16 cellular contexts compared by ENCODE assay signal in genomic region chr6:37700266-37700973, GRCh38. TPM values are rescaled to one million over a fixed set of nuclear protein-coding genes. Genes with fewer than 3 reads are reported as not detected.
DNase-seq lines count a peak whose midpoint lies in the region; ATAC-seq and TF ChIP-seq lines count a peak whose summit lies in the region.
"Had no signal": no experiment of that assay in that cellular context is flagged by ENCODE, and none has a peak within 500 bp of the region (broad histone marks: within the 10 kb centered on the region; RNA-seq: fewer than 3 reads in every experiment).

No MANE protein-coding gene starts in this region.

- H3K4me2 ChIP-seq in PC-3 (ENCODE audit: low read length) = no peak overlapping the region

- H3K27me3 ChIP-seq in PC-3 (ENCODE audit: low read length) = peaks cover 13% of the 10 kb centered on the region
- H3K27me3 ChIP-seq: right atrium auricular region had no signal

- peaks cover 9% of the 10 kb centered on the region; the same call in 1 of the 2 replicates for H3K4me1 ChIP-seq in PC-3 (ENCODE audit: insufficient read depth, low read length)

- peaks cover 21% of the 10 kb centered on the region for H3K4me1 Mint-ChIP-seq in activated naive CD8-positive, alpha-beta T cell (ENCODE audit: low read depth)
- H3K4me1 Mint-ChIP-seq in activated naive CD8-positive, alpha-beta T cell treated with anti-CD3 and anti-CD28 coated beads for 36 hours = peaks cover 28% of the 10 kb centered on the region
- H3K4me1 Mint-ChIP-seq in endothelial cell (ENCODE audit: unreplicated experiment) (peaks cover 22% of the 10 kb centered on the region), type B pancreatic cell (ENCODE audit: unreplicated experiment) (peaks cover 21% of the 10 kb centered on the region)

- H3K4me3 Mint-ChIP-seq in activated naive CD8-positive, alpha-beta T cell = peak overlapping the region; percentile 96
- no peak overlapping the region for H3K4me3 Mint-ChIP-seq in activated naive CD8-positive, alpha-beta T cell treated with anti-CD3 and anti-CD28 coated beads for 36 hours
- H3K4me3 Mint-ChIP-seq in endothelial cell (ENCODE audit: unreplicated experiment) = peak overlapping the region; percentile 88
- peak overlapping the region; percentile 95 for H3K4me3 Mint-ChIP-seq in type B pancreatic cell

- no peak overlapping the region for H3K27ac Mint-ChIP-seq in activated naive CD8-positive, alpha-beta T cell
- H3K27ac Mint-ChIP-seq in activated naive CD8-positive, alpha-beta T cell treated with anti-CD3 and anti-CD28 coated beads for 36 hours = no peak overlapping the region
- H3K27ac Mint-ChIP-seq in endothelial cell (ENCODE audit: unreplicated experiment) (no peak overlapping the region), type B pancreatic cell (no peak overlapping the region)

- no peak for ATAC-seq in PC-3
- ATAC-seq: left colon, upper lobe of right lung had no signal

- no peak overlapping the region for H3K9ac ChIP-seq in PC-3 (ENCODE audit: low read length)

- TF ChIP-seq CTCF in endothelial cell (IDR thresholded peaks at IDR 0.05; ENCODE audit: unreplicated experiment) (no peak), type B pancreatic cell (conservative IDR thresholded peaks at IDR 0.05) (no peak), PC-3 (conservative IDR thresholded peaks at IDR 0.05; ENCODE audit: low read depth, low read length) (no peak)

- H3K36me3 ChIP-seq in PC-3 (ENCODE audit: low read depth, low read length) = no peaks in the 10 kb centered on the region
- H3K36me3 ChIP-seq: right atrium auricular region, upper lobe of right lung had no signal

- H3K27me3 Mint-ChIP-seq in activated naive CD8-positive, alpha-beta T cell = peaks cover 10% of the 10 kb centered on the region
- H3K27me3 Mint-ChIP-seq in activated naive CD8-positive, alpha-beta T cell treated with anti-CD3 and anti-CD28 coated beads for 36 hours = peaks cover 27% of the 10 kb centered on the region
- H3K27me3 Mint-ChIP-seq in endothelial cell (ENCODE audit: unreplicated experiment) = peaks cover 20% of the 10 kb centered on the region
- peaks cover 49% of the 10 kb centered on the region for H3K27me3 Mint-ChIP-seq in type B pancreatic cell

- H3K9me3 Mint-ChIP-seq in activated naive CD8-positive, alpha-beta T cell (ENCODE audit: low read depth) = no peaks in the 10 kb centered on the region
- H3K9me3 Mint-ChIP-seq in activated naive CD8-positive, alpha-beta T cell treated with anti-CD3 and anti-CD28 coated beads for 36 hours = no peaks in the 10 kb centered on the region
- H3K9me3 Mint-ChIP-seq in endothelial cell (ENCODE audit: unreplicated experiment) (no peaks in the 10 kb centered on the region), type B pancreatic cell (no peaks in the 10 kb centered on the region)

- intact Hi-C loops in PC-3 (cut with micrococcal nuclease) = no loop called here
- intact Hi-C loops in head of caudate nucleus (cut with DNase I) = loop anchor here (10.0 kb wide), 2 partner anchors 84 to 794 kb away; no protein-coding TSS in a partner anchor

- H2AFZ ChIP-seq in PC-3 (ENCODE audit: low read length) = no peak overlapping the region

- H3K4me3 ChIP-seq in PC-3 (ENCODE audit: low read length) = no peak overlapping the region
- H3K4me3 ChIP-seq: right atrium auricular region, upper lobe of right lung had no signal

- no peak overlapping the region for H3K27ac ChIP-seq in PC-3 (ENCODE audit: low read length)
- H3K27ac ChIP-seq: right atrium auricular region, RWPE1, upper lobe of right lung had no signal

- no peaks in the 10 kb centered on the region for H3K79me2 ChIP-seq in PC-3 (ENCODE audit: low read length)

- H4K20me1 ChIP-seq in PC-3 (ENCODE audit: low read length) = no peaks in the 10 kb centered on the region

- no TSS peak for BruUV-seq in PC-3 (replicated peaks; lab: Mats Ljungman, UMichigan)

- POLR2A ChIA-PET in PC-3 (lab: Charles Lee; ENCODE audit: unreplicated experiment) = interaction anchor here (0.5 kb wide), 1 partner anchor 408 kb away, joined by 3 read pairs; no protein-coding TSS in a partner anchor

- no peaks in the 10 kb centered on the region for H3K36me3 Mint-ChIP-seq in activated naive CD8-positive, alpha-beta T cell
- no peaks in the 10 kb centered on the region for H3K36me3 Mint-ChIP-seq in activated naive CD8-positive, alpha-beta T cell treated with anti-CD3 and anti-CD28 coated beads for 36 hours
- H3K36me3 Mint-ChIP-seq in endothelial cell (ENCODE audit: low read depth, unreplicated experiment) (peaks cover 4% of the 10 kb centered on the region), type B pancreatic cell (no peaks in the 10 kb centered on the region)

- H3K9me2 ChIP-seq in PC-3 (replicated peaks; ENCODE audit: low read length) = no peaks in the 10 kb centered on the region

- no peak for DNase-seq in activated naive CD8-positive, alpha-beta T cell treated with anti-CD3 and anti-CD28 coated beads for 36 hours
- peak; percentile 28 for DNase-seq in NCI-H1694 (lab: John Stamatoyannopoulos, UW)
- no peak for DNase-seq in endothelial cell (ENCODE audit: low spot score)
- DNase-seq in type B pancreatic cell (ENCODE audit: extremely low spot score, unreplicated experiment) = no peak
- DNase-seq in PC-3 = no peak
- no peak for DNase-seq in head of caudate nucleus
- DNase-seq: activated CD4-positive, alpha-beta T cell treated with anti-CD3 and anti-CD28 coated beads, Interleukin-2, amount 50 U/mL, for 4 hours; activated naive CD4-positive, alpha-beta T cell treated with anti-CD3 and anti-CD28 coated beads, Interleukin-2, amount 50 U/mL, for 16 hours; cerebellar nuclear complex; left colon; NCI-H1105; NCI-H446; upper lobe of right lung had no signal

- CTCF ChIA-PET in PC-3 (lab: Charles Lee) = interaction anchor here (0.6 kb wide), 1 partner anchor 82 kb away, joined by 3 read pairs; no protein-coding TSS in a partner anchor

- H3K9me3 ChIP-seq in PC-3 (ENCODE audit: low read length) = no peaks in the 10 kb centered on the region
- H3K9me3 ChIP-seq: right atrium auricular region, upper lobe of right lung had no signal

- no peaks in the 10 kb centered on the region for H3F3A ChIP-seq in PC-3 (ENCODE audit: low read length, unreplicated experiment)

RNA-seq across cellular contexts. Expression of gene MDGA1, which starts 2.7 kb away (rescaled TPM):
- total RNA-seq in activated naive CD8-positive, alpha-beta T cell treated with anti-CD3 and anti-CD28 coated beads for 36 hours = 1 to 10 TPM in 1 of 2 experiments, under 1 TPM in 1; 0.89 to 1.2 TPM
- total RNA-seq in endothelial cell (ENCODE audit: unreplicated experiment) (4.8 TPM), type B pancreatic cell (ENCODE audit: low replicate concordance) (10.8 and 24.9 TPM in 2 replicates), PC-3 (2014; rRNA removed) (0.15 and 1.4 TPM in 2 replicates)
